In genomic region chr10:14982744-14983143, GRCh38 we compare ENCODE assay signal across 10 cellular contexts. TPM values are rescaled to one million over a fixed set of nuclear protein-coding genes. Genes with fewer than 3 reads are reported as not detected.
"Had no signal": no experiment of that assay in that cellular context is flagged by ENCODE, and none has a peak within 500 bp of the region (broad histone marks: within the 10 kb centered on the region; RNA-seq: fewer than 3 reads in every experiment).

No MANE protein-coding gene starts in this region.

- ATAC-seq: GM23338 had no signal

- H3K4me3 ChIP-seq: GM23338 had no signal

- H2AFZ ChIP-seq: GM23338 had no signal

- H3K27ac ChIP-seq: KMS-11 had no signal

- H3K4me2 ChIP-seq: GM23338, KMS-11 had no signal

- H3K9ac ChIP-seq: KMS-11 had no signal

- DNase-seq: H9, HCEC 1CT, IMR-90, KBM-7 had no signal

- FAIRE-seq: H1, H54, HTR-8/SVneo had no signal

RNA-seq across cellular contexts. Expression of gene MEIG1, which starts 23.6 kb away (rescaled TPM):
- total RNA-seq: H1, HT-29, IMR-90 had no signal
- polyA plus RNA-seq: GM23338, H1, IMR-90 had no signal
